11 cellular contexts compared by ENCODE assay signal in genomic region chr1:6360517-6360916, GRCh38. TPM values are rescaled to one million over a fixed set of nuclear protein-coding genes. Genes with fewer than 3 reads are reported as not detected.
DNase-seq lines count a peak whose midpoint lies in the region; ATAC-seq and TF ChIP-seq lines count a peak whose summit lies in the region.
"Had no signal": no experiment of that assay in that cellular context is flagged by ENCODE, and none has a peak within 500 bp of the region (broad histone marks: within the 10 kb centered on the region; RNA-seq: fewer than 3 reads in every experiment).

No MANE protein-coding gene starts in this region.

- H3K27ac ChIP-seq in BLaER1, result peak overlapping the region; percentile 82
- H3K27ac ChIP-seq in ovary, result peak overlapping the region; percentile 35 to 79

- TF ChIP-seq POLR2A in ovary (IDR thresholded peaks at IDR 0.05), result no peak

- WGBS in ovary, 3 donors, result 75 to 81% (median 79%) methylated on average over 8 of the region's 8 CpGs

- no peak for ATAC-seq in HG03571 (IDR thresholded peaks at IDR 0.05; ENCODE audit: unreplicated experiment)

- peak; percentile 40 for DNase-seq in Jurkat, Clone E6-1 (ENCODE audit: low read depth, low spot score)
- DNase-seq in ovary (no peak), middle frontal gyrus (ENCODE audit: extremely low spot score, low spot score) (no peak), pons (ENCODE audit: low spot score) (no peak), mesenteric fat pad (ENCODE audit: low spot score) (no peak)
- DNase-seq: activated CD4-positive, CD25-positive, alpha-beta regulatory T cell treated with anti-CD3 and anti-CD28 coated beads, Interleukin-2, amount 50 U/mL, for 72 hours had no signal

- peaks cover 29% of the 10 kb centered on the region; the same call in 1 of the 2 replicates for H4K20me1 ChIP-seq in BLaER1

- TF ChIP-seq CTCF in ovary (IDR thresholded peaks at IDR 0.05), result no peak

- H3K9ac ChIP-seq in BLaER1 (peak overlapping the region; percentile 71), endocrine pancreas (ENCODE audit: control insufficient read depth, insufficient read depth, low read length) (peak overlapping the region; percentile 65)

- intact Hi-C loops in ovary (cut with DNase I), result loop anchor here in 3 of 4 donors (5.0 to 10.0 kb wide), 2 partner anchors 42 to 54 kb away; partner anchors contain the start of gene HES2 (in 1 of the 3)

- H3K36me3 ChIP-seq in BLaER1 (no peaks in the 10 kb centered on the region), endocrine pancreas (ENCODE audit: control insufficient read depth, insufficient read depth, low read length) (no peaks in the 10 kb centered on the region), ovary (no peaks in the 10 kb centered on the region)

- H3K4me2 ChIP-seq in BLaER1, result peak overlapping the region; percentile 92

- peaks cover 60% of the 10 kb centered on the region for H3K4me1 ChIP-seq in BLaER1
- H3K4me1 ChIP-seq in endocrine pancreas (ENCODE audit: control insufficient read depth, insufficient read depth, low read length), result no peaks in the 10 kb centered on the region
- peaks cover 15% of the 10 kb centered on the region for H3K4me1 ChIP-seq in ovary (ENCODE audit: insufficient read depth)

- H3K9me3 ChIP-seq in BLaER1, result no peaks in the 10 kb centered on the region
- no peaks in the 10 kb centered on the region for H3K9me3 ChIP-seq in endocrine pancreas (ENCODE audit: control insufficient read depth, low read length)
- no peaks in the 10 kb centered on the region for H3K9me3 ChIP-seq in ovary

- H3K27me3 ChIP-seq in BLaER1 (no peaks in the 10 kb centered on the region), endocrine pancreas (ENCODE audit: control insufficient read depth, insufficient read depth, low read length) (no peaks in the 10 kb centered on the region), ovary (no peaks in the 10 kb centered on the region)

- TF ChIP-seq EP300 in ovary (IDR thresholded peaks at IDR 0.05), result no peak

- H3K4me3 ChIP-seq in BLaER1 (no peak overlapping the region), endocrine pancreas (ENCODE audit: control insufficient read depth, insufficient read depth, low read length) (no peak overlapping the region), ovary (no peak overlapping the region)
- no peak overlapping the region for H3K4me3 ChIP-seq in Jurkat, Clone E6-1 (ENCODE audit: low read length)

RNA-seq across cellular contexts. Expression of gene ACOT7, which starts 33.0 kb away (rescaled TPM):
- polyA plus RNA-seq in Jurkat, Clone E6-1 (2012; ENCODE audit: insufficient read depth, insufficient read length), result 180 TPM
- total RNA-seq in ovary (10 to 100 TPM in 4 of 7 donors, 1 to 10 TPM in 3; 8.2 to 16.3 (median 11.3) TPM), mesenteric fat pad (9.6 TPM)
- 10 to 100 TPM in 1 of 2 donors, 1 to 10 TPM in 1; 6.4 to 20.7 TPM for polyA plus RNA-seq in ovary

RNA-seq across cellular contexts. Expression of gene HES2, which starts 59.2 kb away (rescaled TPM):
- polyA plus RNA-seq in Jurkat, Clone E6-1 (2012; ENCODE audit: insufficient read depth, insufficient read length), result 1.1 TPM
- total RNA-seq in ovary (1 to 10 TPM in 1 of 7 donors, under 1 TPM in 5, not detected in 1; 0.08 to 9.2 (median 0.43) TPM), mesenteric fat pad (0.19 TPM)
- polyA plus RNA-seq in ovary, result not detected
- total RNA-seq: Daoy, LHCN-M2 had no signal
